Comparison of ENCODE assay signal across 18 cellular contexts in the genomic region with DNA sequence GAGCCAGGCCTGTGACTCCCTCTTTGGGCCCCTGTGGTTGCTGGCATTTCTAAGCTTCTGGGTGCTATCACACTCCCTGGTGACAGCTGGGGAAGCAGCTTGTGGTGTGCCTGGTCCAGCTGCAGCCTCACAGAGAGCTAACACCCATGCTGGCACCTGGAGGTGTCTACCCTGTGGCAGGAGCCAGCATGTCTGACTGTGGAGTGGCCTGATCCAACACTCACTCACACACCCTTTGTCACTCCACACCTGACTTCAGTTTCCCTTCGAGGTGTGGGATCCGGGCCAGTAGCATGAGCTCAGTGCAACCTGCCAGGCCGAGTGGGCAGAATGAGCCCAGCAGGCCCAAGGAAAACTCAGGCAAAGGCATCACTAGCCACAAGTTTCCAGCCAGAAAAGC.
DNase-seq lines count a peak whose midpoint lies in the region; FAIRE-seq and TF ChIP-seq lines count a peak whose summit lies in the region.
"Had no signal": no experiment of that assay in that cellular context is flagged by ENCODE, and none has a peak within 500 bp of the region (broad histone marks: within the 10 kb centered on the region; RNA-seq: fewer than 3 reads in every experiment).

No MANE protein-coding gene starts in this region.

- FAIRE-seq in urothelium cell line (lab: Jason Lieb, UNC), result no peak
- FAIRE-seq: A204.1, endothelial cell of umbilical vein, frontal cortex had no signal

- peaks cover 0 to 16% of the 10 kb centered on the region in 2 donors for H3K4me1 ChIP-seq in right atrium auricular region
- H3K4me1 ChIP-seq: ascending aorta had no signal

- H3K27me3 ChIP-seq in WERI-Rb-1 (ENCODE audit: insufficient read depth, low read depth, severe bottlenecking), result no peaks in the 10 kb centered on the region
- H3K27me3 ChIP-seq in right atrium auricular region, result no peaks in the 10 kb centered on the region
- H3K27me3 ChIP-seq: ascending aorta had no signal

- H3K27ac ChIP-seq in WERI-Rb-1, result no peak overlapping the region
- peak overlapping the region; percentile 43 to 81 for H3K27ac ChIP-seq in right atrium auricular region
- H3K27ac ChIP-seq: ascending aorta, coronary artery had no signal

- no peaks in the 10 kb centered on the region for H3K9me3 ChIP-seq in WERI-Rb-1 (ENCODE audit: severe bottlenecking)
- H3K9me3 ChIP-seq in right atrium auricular region, result no peaks in the 10 kb centered on the region
- H3K9me3 ChIP-seq: ascending aorta had no signal

- no peak for TF ChIP-seq CTCF in WERI-Rb-1 (IDR thresholded peaks at IDR 0.05; ENCODE audit: low read depth, low read length)
- no peak for TF ChIP-seq CTCF in right atrium auricular region (IDR thresholded peaks at IDR 0.05)

- H3K36me3 ChIP-seq in WERI-Rb-1 (no peaks in the 10 kb centered on the region), right atrium auricular region (no peaks in the 10 kb centered on the region)
- H3K36me3 ChIP-seq: ascending aorta had no signal

- H3K4me3 ChIP-seq in WERI-Rb-1 (ENCODE audit: low read depth, low read length), result no peak overlapping the region
- H3K4me3 ChIP-seq in right atrium auricular region, result no peak overlapping the region
- H3K4me3 ChIP-seq: ascending aorta, coronary artery, lung had no signal

- DNase-seq in NCI-H82 (lab: John Stamatoyannopoulos, UW) (peak; percentile 24), NCI-H82 treated with DMSO at 0.1 percent for 48 hours (lab: John Stamatoyannopoulos, UW; ENCODE audit: unreplicated experiment) (no peak), WERI-Rb-1 (peak; percentile 15), right atrium auricular region (ENCODE audit: low spot score) (peak; percentile 62), nucleus accumbens (lab: John Stamatoyannopoulos, UW) (no peak), foreskin melanocyte (no peak), GDM1 (lab: John Stamatoyannopoulos, UW) (no peak), urothelium cell line (ENCODE audit: low spot score) (no peak)
- DNase-seq: activated naive CD4-positive, alpha-beta T cell treated with Interleukin-2 at 50 U/mL for 16 hours; activated T-cell treated with anti-CD3 and anti-CD28 coated beads for 4 hours; H7; NCI-H526 had no signal

Comparison
In these comparisons a context has a peak if more than half of its experiments do, and no peak if none do; other contexts are left out.
1. DNase-seq: peak in NCI-H82 (single experiment), WERI-Rb-1 (single experiment) and right atrium auricular region (single experiment); none in NCI-H82 treated with DMSO at 0.1 percent for 48 hours (single experiment), nucleus accumbens (0 of 56), foreskin melanocyte (single experiment), GDM1 (single experiment) and urothelium cell line (single experiment).